Comparison of ENCODE assay signal across 24 cellular contexts in genomic region chr19:34982275-34982674, GRCh38. TPM values are rescaled to one million over a fixed set of nuclear protein-coding genes. Genes with fewer than 3 reads are reported as not detected.
"Had no signal": no experiment of that assay in that cellular context is flagged by ENCODE, and none has a peak within 500 bp of the region (broad histone marks: within the 10 kb centered on the region; RNA-seq: fewer than 3 reads in every experiment).

No MANE protein-coding gene starts in this region.

- H3K4me3 ChIP-seq: cardiac muscle cell, MG63 had no signal

- FAIRE-seq: RCC 7860 had no signal

- DNase-seq: activated B cell treated with CpG ODN at 0.5 μM for 24 hours; activated CD4-positive, alpha-beta memory T cell treated with anti-CD3 and anti-CD28 coated beads for 36 hours; activated CD4-positive, alpha-beta T cell treated with anti-CD3 and anti-CD28 coated beads for 1 hour; activated CD4-positive, alpha-beta T cell treated with anti-CD3 and anti-CD28 coated beads, Interleukin-2, amount 10 ng/mL, durations not matched to agents 7 days and 5 days; activated CD8-positive, alpha-beta memory T cell treated with anti-CD3 and anti-CD28 coated beads for 24 hours; activated gamma-delta T cell treated with Interleukin-2 at 50 U/mL for 16 hours; activated naive CD4-positive, alpha-beta T cell treated with anti-CD3 and anti-CD28 coated beads, Interleukin-2, amount 10 ng/mL, durations not matched to agents 7 days and 5 days; activated naive CD8-positive, alpha-beta T cell treated with anti-CD3 and anti-CD28 coated beads for 36 hours; activated T-cell treated with anti-CD3 and anti-CD28 coated beads for 4 hours; activated T-cell treated with anti-CD3 and anti-CD28 coated beads, Interleukin-2, amount 50 U/mL, for 48 hours; brain microvascular endothelial cell; MG63; MV-4-11; NCI-H1092 treated with DMSO at 0.1 percent for 48 hours; NCI-H1417 treated with DMSO at 0.1 percent for 48 hours; NCI-H1694; NCI-H2029; NCI-H2107; NCI-H510A treated with DMSO at 0.1 percent for 48 hours; NCI-H69; SHP77 treated with DMSO at 0.1 percent for 48 hours had no signal

- H3K27ac ChIP-seq: brain microvascular endothelial cell, cardiac muscle cell had no signal

- H3K36me3 ChIP-seq: brain microvascular endothelial cell, cardiac muscle cell, MG63 had no signal

- H3K27me3 ChIP-seq: brain microvascular endothelial cell, cardiac muscle cell had no signal

RNA-seq across cellular contexts. Expression of gene HPN, which starts 59.2 kb away (rescaled TPM):
- total RNA-seq: activated B cell treated with CpG ODN at 0.5 μM for 24 hours; activated CD4-positive, alpha-beta T cell treated with anti-CD3 and anti-CD28 coated beads, Interleukin-2, amount 10 ng/mL, durations not matched to agents 7 days and 5 days; SK-MEL-5 had no signal
